Comparison of ENCODE assay signal across 1 cellular context in the genomic region with DNA sequence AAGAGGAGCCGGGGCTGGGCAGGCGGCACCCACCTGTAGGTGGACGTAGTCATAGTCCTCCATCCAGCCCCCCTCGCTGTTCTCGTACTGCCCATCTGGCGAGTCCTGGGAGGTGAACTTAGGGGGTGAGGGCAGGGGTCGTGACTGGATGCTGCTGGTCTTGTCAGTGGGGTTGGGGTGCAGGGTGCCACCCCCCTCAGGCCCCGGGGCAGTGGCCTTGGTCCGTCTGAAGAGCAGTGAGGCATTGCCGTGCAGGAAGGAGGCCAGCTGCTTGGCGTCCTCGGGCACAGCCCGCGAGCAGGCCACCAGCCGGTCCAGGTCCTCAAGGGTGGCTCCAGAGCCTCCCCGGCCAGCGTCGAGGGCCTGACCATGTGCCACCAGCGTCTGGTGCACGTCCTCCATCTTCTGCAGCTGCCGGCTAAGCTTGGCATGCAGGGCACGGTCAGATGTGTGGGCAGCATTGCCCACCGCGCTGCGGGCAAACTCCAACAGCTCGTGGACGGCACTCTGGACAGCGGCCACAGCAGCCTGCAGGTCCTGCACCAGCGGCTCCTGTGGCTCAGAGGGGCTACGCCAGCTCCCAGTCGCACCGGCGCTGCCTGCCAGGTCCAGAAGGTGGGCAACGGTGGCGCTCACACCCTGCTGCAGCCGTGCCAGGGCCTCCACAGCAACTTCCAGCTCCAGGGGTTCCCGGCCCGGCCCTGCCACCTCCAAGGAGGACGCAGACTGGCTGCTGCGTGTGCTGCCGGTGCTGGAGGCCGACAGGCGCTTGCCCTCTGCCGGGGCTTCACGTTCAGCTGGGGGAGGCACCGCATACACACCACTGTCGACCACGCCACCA.
TF ChIP-seq lines count a peak whose summit lies in the region.

No MANE protein-coding gene starts in this region.

TF ChIP-seq in GM23338, 12 proteins besides CTCF, POLR2A, EP300 and RAD21 (continued from another document):
- TF ChIP-seq, protein P1, sequence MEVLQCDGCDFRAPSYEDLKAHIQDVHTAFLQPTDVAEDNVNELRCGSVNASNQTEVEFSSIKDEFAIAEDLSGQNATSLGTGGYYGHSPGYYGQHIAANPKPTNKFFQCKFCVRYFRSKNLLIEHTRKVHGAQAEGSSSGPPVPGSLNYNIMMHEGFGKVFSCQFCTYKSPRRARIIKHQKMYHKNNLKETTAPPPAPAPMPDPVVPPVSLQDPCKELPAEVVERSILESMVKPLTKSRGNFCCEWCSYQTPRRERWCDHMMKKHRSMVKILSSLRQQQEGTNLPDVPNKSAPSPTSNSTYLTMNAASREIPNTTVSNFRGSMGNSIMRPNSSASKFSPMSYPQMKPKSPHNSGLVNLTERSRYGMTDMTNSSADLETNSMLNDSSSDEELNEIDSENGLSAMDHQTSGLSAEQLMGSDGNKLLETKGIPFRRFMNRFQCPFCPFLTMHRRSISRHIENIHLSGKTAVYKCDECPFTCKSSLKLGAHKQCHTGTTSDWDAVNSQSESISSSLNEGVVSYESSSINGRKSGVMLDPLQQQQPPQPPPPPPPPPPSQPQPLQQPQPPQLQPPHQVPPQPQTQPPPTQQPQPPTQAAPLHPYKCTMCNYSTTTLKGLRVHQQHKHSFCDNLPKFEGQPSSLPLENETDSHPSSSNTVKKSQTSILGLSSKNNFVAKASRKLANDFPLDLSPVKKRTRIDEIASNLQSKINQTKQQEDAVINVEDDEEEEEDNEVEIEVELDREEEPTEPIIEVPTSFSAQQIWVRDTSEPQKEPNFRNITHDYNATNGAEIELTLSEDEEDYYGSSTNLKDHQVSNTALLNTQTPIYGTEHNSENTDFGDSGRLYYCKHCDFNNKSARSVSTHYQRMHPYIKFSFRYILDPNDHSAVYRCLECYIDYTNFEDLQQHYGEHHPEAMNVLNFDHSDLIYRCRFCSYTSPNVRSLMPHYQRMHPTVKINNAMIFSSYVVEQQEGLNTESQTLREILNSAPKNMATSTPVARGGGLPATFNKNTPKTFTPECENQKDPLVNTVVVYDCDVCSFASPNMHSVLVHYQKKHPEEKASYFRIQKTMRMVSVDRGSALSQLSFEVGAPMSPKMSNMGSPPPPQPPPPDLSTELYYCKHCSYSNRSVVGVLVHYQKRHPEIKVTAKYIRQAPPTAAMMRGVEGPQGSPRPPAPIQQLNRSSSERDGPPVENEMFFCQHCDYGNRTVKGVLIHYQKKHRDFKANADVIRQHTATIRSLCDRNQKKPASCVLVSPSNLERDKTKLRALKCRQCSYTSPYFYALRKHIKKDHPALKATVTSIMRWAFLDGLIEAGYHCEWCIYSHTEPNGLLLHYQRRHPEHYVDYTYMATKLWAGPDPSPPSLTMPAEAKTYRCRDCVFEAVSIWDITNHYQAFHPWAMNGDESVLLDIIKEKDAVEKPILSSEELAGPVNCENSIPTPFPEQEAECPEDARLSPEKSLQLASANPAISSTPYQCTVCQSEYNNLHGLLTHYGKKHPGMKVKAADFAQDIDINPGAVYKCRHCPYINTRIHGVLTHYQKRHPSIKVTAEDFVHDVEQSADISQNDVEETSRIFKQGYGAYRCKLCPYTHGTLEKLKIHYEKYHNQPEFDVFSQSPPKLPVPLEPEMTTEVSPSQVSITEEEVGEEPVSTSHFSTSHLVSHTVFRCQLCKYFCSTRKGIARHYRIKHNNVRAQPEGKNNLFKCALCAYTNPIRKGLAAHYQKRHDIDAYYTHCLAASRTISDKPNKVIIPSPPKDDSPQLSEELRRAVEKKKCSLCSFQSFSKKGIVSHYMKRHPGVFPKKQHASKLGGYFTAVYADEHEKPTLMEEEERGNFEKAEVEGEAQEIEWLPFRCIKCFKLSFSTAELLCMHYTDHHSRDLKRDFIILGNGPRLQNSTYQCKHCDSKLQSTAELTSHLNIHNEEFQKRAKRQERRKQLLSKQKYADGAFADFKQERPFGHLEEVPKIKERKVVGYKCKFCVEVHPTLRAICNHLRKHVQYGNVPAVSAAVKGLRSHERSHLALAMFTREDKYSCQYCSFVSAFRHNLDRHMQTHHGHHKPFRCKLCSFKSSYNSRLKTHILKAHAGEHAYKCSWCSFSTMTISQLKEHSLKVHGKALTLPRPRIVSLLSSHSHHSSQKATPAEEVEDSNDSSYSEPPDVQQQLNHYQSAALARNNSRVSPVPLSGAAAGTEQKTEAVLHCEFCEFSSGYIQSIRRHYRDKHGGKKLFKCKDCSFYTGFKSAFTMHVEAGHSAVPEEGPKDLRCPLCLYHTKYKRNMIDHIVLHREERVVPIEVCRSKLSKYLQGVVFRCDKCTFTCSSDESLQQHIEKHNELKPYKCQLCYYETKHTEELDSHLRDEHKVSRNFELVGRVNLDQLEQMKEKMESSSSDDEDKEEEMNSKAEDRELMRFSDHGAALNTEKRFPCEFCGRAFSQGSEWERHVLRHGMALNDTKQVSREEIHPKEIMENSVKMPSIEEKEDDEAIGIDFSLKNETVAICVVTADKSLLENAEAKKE (CRISPR knock-in tag; IDR thresholded peaks at IDR 0.05), result no peak
- no peak for TF ChIP-seq POLR2AphosphoS5 (IDR thresholded peaks at IDR 0.05; ENCODE audit: low read depth)
- TF ChIP-seq EZH2 (IDR thresholded peaks at IDR 0.05; ENCODE audit: low read depth, unreplicated experiment), result no peak
- TF ChIP-seq CREB1 (CRISPR knock-in tag; IDR thresholded peaks at IDR 0.05; ENCODE audit: low read depth), result no peak
- TF ChIP-seq JUNB (IDR thresholded peaks at IDR 0.05; ENCODE audit: unreplicated experiment), result no peak
- no peak for TF ChIP-seq ETS1 (IDR thresholded peaks at IDR 0.05)
- TF ChIP-seq EZH2phosphoT487 (IDR thresholded peaks at IDR 0.05; ENCODE audit: unreplicated experiment), result no peak
- no peak for TF ChIP-seq NANOG (IDR thresholded peaks at IDR 0.05; ENCODE audit: borderline replicate concordance)
- no peak for TF ChIP-seq ZNF114 (CRISPR knock-in tag; IDR thresholded peaks at IDR 0.05)
- no peak for TF ChIP-seq ZNF331 (CRISPR knock-in tag; IDR thresholded peaks at IDR 0.05; ENCODE audit: low read depth)
